Comparison of ENCODE assay signal across 9 cellular contexts in the genomic region with DNA sequence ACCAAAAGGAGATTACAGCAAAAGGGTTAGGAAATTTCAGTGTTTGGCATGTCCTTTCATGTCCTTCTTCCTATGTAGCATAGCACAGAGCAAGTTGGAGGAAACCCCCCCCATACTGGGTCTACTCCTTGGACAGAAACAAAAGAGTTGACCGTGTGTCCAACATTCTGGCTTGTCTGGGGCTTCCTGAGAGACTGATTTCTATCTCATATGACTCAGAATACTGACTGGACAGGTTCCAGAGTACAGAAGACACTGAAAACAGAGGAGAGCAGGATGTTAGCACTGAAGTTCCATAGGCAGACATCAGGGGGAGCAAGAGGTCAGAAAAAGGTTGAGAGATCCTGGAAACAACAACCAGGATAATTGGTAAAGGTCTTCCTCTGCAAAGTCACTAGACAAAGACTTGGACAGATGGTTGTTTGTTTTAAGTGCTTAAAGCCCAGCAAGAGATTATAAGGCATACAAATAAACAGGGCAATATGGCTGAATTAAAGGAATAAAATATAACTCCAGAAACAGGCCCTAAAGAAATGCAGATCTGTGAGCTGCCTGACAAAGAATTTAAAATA. TPM values are rescaled to one million over a fixed set of nuclear protein-coding genes. Genes with fewer than 3 reads are reported as not detected.
DNase-seq lines count a peak whose midpoint lies in the region; ATAC-seq lines count a peak whose summit lies in the region.
"Had no signal": no experiment of that assay in that cellular context is flagged by ENCODE, and none has a peak within 500 bp of the region (broad histone marks: within the 10 kb centered on the region; RNA-seq: fewer than 3 reads in every experiment).

No MANE protein-coding gene starts in this region.

- H3K27me3 Mint-ChIP-seq in stimulated activated naive B cell treated with anti-CD40 and anti-IgM and Interleukin-4, amounts not matched to agents 10 μg/mL and 1 μg/mL and 100 μg/mL, for 72 hours = no peaks in the 10 kb centered on the region
- H3K27me3 Mint-ChIP-seq: dendritic cell treated with granulocyte-macrophage colony-stimulating factor and Interleukin-4, amounts not matched to agents 40 ng/mL and 50 ng/mL, for 4 days had no signal

- H3K4me1 ChIP-seq in effector memory CD4-positive, alpha-beta T cell (ENCODE audit: control insufficient read depth, insufficient read depth, low read length, poor library complexity, severe bottlenecking) = no peaks in the 10 kb centered on the region
- peaks cover 9% of the 10 kb centered on the region for H3K4me1 ChIP-seq in mesodermal cell (ENCODE audit: control insufficient read depth, insufficient read depth, low read length, poor library complexity, severe bottlenecking)

- WGBS in mesodermal cell (ENCODE audit: insufficient coverage in 2 of 2), 2 experiments = 17% methylated on average over 1 of the region's 1 CpG; no CpG with 5 or more reads in 1 of the 2 experiments

- H3K27ac ChIP-seq in effector memory CD4-positive, alpha-beta T cell (ENCODE audit: insufficient read depth, low read length, poor library complexity, severe bottlenecking) = no peak overlapping the region
- peak overlapping the region; percentile 92 for H3K27ac ChIP-seq in mesodermal cell (ENCODE audit: low read depth, low read length, severe bottlenecking)

- H3K27me3 ChIP-seq in effector memory CD4-positive, alpha-beta T cell (replicated peaks; ENCODE audit: control insufficient read depth, insufficient read depth, low read length, poor library complexity, severe bottlenecking) = no peaks in the 10 kb centered on the region

- H3K9me3 ChIP-seq in effector memory CD4-positive, alpha-beta T cell (ENCODE audit: control insufficient read depth, low read length) = no peaks in the 10 kb centered on the region
- H3K9me3 ChIP-seq in mesodermal cell (ENCODE audit: control insufficient read depth, low read length) = no peaks in the 10 kb centered on the region

- H3K36me3 Mint-ChIP-seq in stimulated activated naive B cell treated with anti-CD40 and anti-IgM and Interleukin-4, amounts not matched to agents 10 μg/mL and 1 μg/mL and 100 μg/mL, for 72 hours = peaks cover 0 to 10% of the 10 kb centered on the region in 2 donors

- H3K4me3 Mint-ChIP-seq in stimulated activated naive B cell treated with anti-CD40 and anti-IgM and Interleukin-4, amounts not matched to agents 10 μg/mL and 1 μg/mL and 100 μg/mL, for 72 hours = no peak overlapping the region
- H3K4me3 Mint-ChIP-seq: dendritic cell treated with granulocyte-macrophage colony-stimulating factor and Interleukin-4, amounts not matched to agents 40 ng/mL and 50 ng/mL, for 4 days had no signal

- DNase-seq in DMS 273 (lab: John Stamatoyannopoulos, UW; ENCODE audit: unreplicated experiment) (peak; percentile 81), NCI-H82 treated with DMSO at 0.1 percent for 48 hours (lab: John Stamatoyannopoulos, UW; ENCODE audit: unreplicated experiment) (peak; percentile 95)
- peak; percentile 52 to 68 for DNase-seq in activated CD4-positive, alpha-beta T cell treated with anti-CD3 and anti-CD28 coated beads, Interleukin-2, amount 50 U/mL, for 48 hours
- DNase-seq in effector memory CD4-positive, alpha-beta T cell = peak; percentile 1 to 31 (median 11)
- peak; percentile 17 for DNase-seq in stimulated activated naive B cell treated with anti-CD40 and anti-IgM and Interleukin-4, amounts not matched to agents 10 μg/mL and 1 μg/mL and 100 μg/mL, for 72 hours

- H3K27ac Mint-ChIP-seq in stimulated activated naive B cell treated with anti-CD40 and anti-IgM and Interleukin-4, amounts not matched to agents 10 μg/mL and 1 μg/mL and 100 μg/mL, for 72 hours = no peak overlapping the region
- H3K27ac Mint-ChIP-seq: dendritic cell treated with granulocyte-macrophage colony-stimulating factor and Interleukin-4, amounts not matched to agents 40 ng/mL and 50 ng/mL, for 4 days had no signal

- peaks cover 3 to 5% of the 10 kb centered on the region in 2 donors for H3K4me1 Mint-ChIP-seq in stimulated activated naive B cell treated with anti-CD40 and anti-IgM and Interleukin-4, amounts not matched to agents 10 μg/mL and 1 μg/mL and 100 μg/mL, for 72 hours

- H3K9me3 Mint-ChIP-seq in stimulated activated naive B cell treated with anti-CD40 and anti-IgM and Interleukin-4, amounts not matched to agents 10 μg/mL and 1 μg/mL and 100 μg/mL, for 72 hours = no peaks in the 10 kb centered on the region
- H3K9me3 Mint-ChIP-seq: dendritic cell treated with granulocyte-macrophage colony-stimulating factor and Interleukin-4, amounts not matched to agents 40 ng/mL and 50 ng/mL, for 4 days had no signal

- no peak overlapping the region for H3K4me3 ChIP-seq in effector memory CD4-positive, alpha-beta T cell (ENCODE audit: insufficient read depth, low read depth, low read length, poor library complexity, severe bottlenecking)
- H3K4me3 ChIP-seq in mesodermal cell (ENCODE audit: extremely low read depth, insufficient read depth, low read length, poor library complexity, severe bottlenecking) = no peak overlapping the region

- ATAC-seq in HG02981 (IDR thresholded peaks at IDR 0.05; ENCODE audit: unreplicated experiment) (peak; percentile 53), HG03135 (IDR thresholded peaks at IDR 0.05; ENCODE audit: unreplicated experiment) (no peak)
- peak; percentile 61 to 67 for ATAC-seq in stimulated activated naive B cell treated with anti-CD40 and anti-IgM and Interleukin-4, amounts not matched to agents 10 μg/mL and 1 μg/mL and 100 μg/mL, for 72 hours (replicated peaks)

- no peaks in the 10 kb centered on the region for H3K36me3 ChIP-seq in effector memory CD4-positive, alpha-beta T cell (ENCODE audit: control insufficient read depth, insufficient read depth, low read length)
- no peaks in the 10 kb centered on the region for H3K36me3 ChIP-seq in mesodermal cell (ENCODE audit: control insufficient read depth, insufficient read depth, low read length)

RNA-seq across cellular contexts. Expression of gene USP49, which starts 48.4 kb away (rescaled TPM):
- polyA plus RNA-seq in mesodermal cell (2013, experiment 1 of 2) = 6.5 TPM
- polyA plus RNA-seq in mesodermal cell (2013, experiment 2 of 2) = 5.0 TPM

RNA-seq across cellular contexts. Expression of gene TOMM6, which starts 59.3 kb away (rescaled TPM):
- polyA plus RNA-seq in mesodermal cell (2013, experiment 1 of 2) = 320 TPM
- polyA plus RNA-seq in mesodermal cell (2013, experiment 2 of 2) = 278 TPM

Comparison
In these comparisons a context has a peak if more than half of its experiments do, and no peak if none do; other contexts are left out.
1. DNase-seq: peak in every context shown above with its lines; median percentile 95 in NCI-H82 treated with DMSO at 0.1 percent for 48 hours; 81 in DMS 273; 60 in activated CD4-positive, alpha-beta T cell treated with anti-CD3 and anti-CD28 coated beads, Interleukin-2, amount 50 U/mL, for 48 hours; 17 in stimulated activated naive B cell treated with anti-CD40 and anti-IgM and Interleukin-4, amounts not matched to agents 10 μg/mL and 1 μg/mL and 100 μg/mL, for 72 hours; 11 in effector memory CD4-positive, alpha-beta T cell.